ENCODE assay signal across 1 cellular context in genomic region chr10:13299437-13300287, GRCh38.
TF ChIP-seq lines count a peak whose summit lies in the region.

Gene PHYH (minus strand): TSS chr10:13300064. CDS start chr10:13300042, 22 bp downstream.

TF ChIP-seq in HEK293, 187 proteins besides CTCF, POLR2A, EP300 and RAD21 (continued from another document and continues in another):
- TF ChIP-seq ZNF701 (tag by site-specific recombination; IDR thresholded peaks at IDR 0.05) (no peak), KLF16 (tag by site-specific recombination; IDR thresholded peaks at IDR 0.05) (no peak), RBAK (tag by site-specific recombination; IDR thresholded peaks at IDR 0.05) (no peak), ZNF138 (tag by site-specific recombination; IDR thresholded peaks at IDR 0.05; ENCODE audit: borderline replicate concordance) (no peak), SP2 (tag by site-specific recombination; IDR thresholded peaks at IDR 0.05) (peak; percentile 80), ZNF544 (tag by site-specific recombination; IDR thresholded peaks at IDR 0.05) (no peak), ZNF280C (tag by site-specific recombination; IDR thresholded peaks at IDR 0.05) (no peak), ZNF221 (tag by site-specific recombination; IDR thresholded peaks at IDR 0.05; ENCODE audit: borderline replicate concordance) (no peak), INSM2 (tag by site-specific recombination; IDR thresholded peaks at IDR 0.05) (0 out of 2 replicates have a peak, but pooled peaks have one; percentile 17), ZNF513 (tag by site-specific recombination; IDR thresholded peaks at IDR 0.05) (no peak), ZNF398 (tag by site-specific recombination; IDR thresholded peaks at IDR 0.05) (no peak), ZNF555 (tag by site-specific recombination; conservative IDR thresholded peaks at IDR 0.05) (no peak), ZNF433 (tag by site-specific recombination; IDR thresholded peaks at IDR 0.05; ENCODE audit: low read depth) (no peak), ZNF112 (tag by site-specific recombination; IDR thresholded peaks at IDR 0.05) (no peak), ZNF76 (tag by site-specific recombination; IDR thresholded peaks at IDR 0.05; ENCODE audit: borderline replicate concordance, low read depth) (no peak), ZNF658 (tag by site-specific recombination; IDR thresholded peaks at IDR 0.05) (no peak), GLI2 (tag by site-specific recombination; IDR thresholded peaks at IDR 0.05; ENCODE audit: borderline replicate concordance, low read depth) (no peak), ZNF416 (tag by site-specific recombination; IDR thresholded peaks at IDR 0.05) (no peak), ZNF354C (tag by site-specific recombination; IDR thresholded peaks at IDR 0.05; ENCODE audit: borderline replicate concordance, low read depth) (no peak), ZNF548 (tag by site-specific recombination; IDR thresholded peaks at IDR 0.05) (no peak), ZNF530 (tag by site-specific recombination; IDR thresholded peaks at IDR 0.05; ENCODE audit: low read depth) (no peak), ZSCAN30 (tag by site-specific recombination; IDR thresholded peaks at IDR 0.05) (peak; percentile 76), GLI4 (tag by site-specific recombination; IDR thresholded peaks at IDR 0.05) (no peak), ZNF660 (tag by site-specific recombination; IDR thresholded peaks at IDR 0.05) (peak; percentile 91), ZNF133 (tag by site-specific recombination; IDR thresholded peaks at IDR 0.05) (no peak), ZNF426 (tag by site-specific recombination; IDR thresholded peaks at IDR 0.05) (no peak), ZNF692 (tag by site-specific recombination; IDR thresholded peaks at IDR 0.05) (peak; percentile 72), ZNF366 (tag by site-specific recombination; conservative IDR thresholded peaks at IDR 0.05) (no peak), ZNF10 (tag by site-specific recombination; IDR thresholded peaks at IDR 0.05) (no peak), MEIS1 (CRISPR knock-in tag; IDR thresholded peaks at IDR 0.05; ENCODE audit: borderline replicate concordance) (no peak), ZSCAN16 (tag by site-specific recombination; IDR thresholded peaks at IDR 0.05) (no peak), ZBTB11 (tag by site-specific recombination; conservative IDR thresholded peaks at IDR 0.05; ENCODE audit: low read depth) (peak; percentile 43; the same call in 1 of the 2 replicates)
- TF ChIP-seq, protein P1, sequence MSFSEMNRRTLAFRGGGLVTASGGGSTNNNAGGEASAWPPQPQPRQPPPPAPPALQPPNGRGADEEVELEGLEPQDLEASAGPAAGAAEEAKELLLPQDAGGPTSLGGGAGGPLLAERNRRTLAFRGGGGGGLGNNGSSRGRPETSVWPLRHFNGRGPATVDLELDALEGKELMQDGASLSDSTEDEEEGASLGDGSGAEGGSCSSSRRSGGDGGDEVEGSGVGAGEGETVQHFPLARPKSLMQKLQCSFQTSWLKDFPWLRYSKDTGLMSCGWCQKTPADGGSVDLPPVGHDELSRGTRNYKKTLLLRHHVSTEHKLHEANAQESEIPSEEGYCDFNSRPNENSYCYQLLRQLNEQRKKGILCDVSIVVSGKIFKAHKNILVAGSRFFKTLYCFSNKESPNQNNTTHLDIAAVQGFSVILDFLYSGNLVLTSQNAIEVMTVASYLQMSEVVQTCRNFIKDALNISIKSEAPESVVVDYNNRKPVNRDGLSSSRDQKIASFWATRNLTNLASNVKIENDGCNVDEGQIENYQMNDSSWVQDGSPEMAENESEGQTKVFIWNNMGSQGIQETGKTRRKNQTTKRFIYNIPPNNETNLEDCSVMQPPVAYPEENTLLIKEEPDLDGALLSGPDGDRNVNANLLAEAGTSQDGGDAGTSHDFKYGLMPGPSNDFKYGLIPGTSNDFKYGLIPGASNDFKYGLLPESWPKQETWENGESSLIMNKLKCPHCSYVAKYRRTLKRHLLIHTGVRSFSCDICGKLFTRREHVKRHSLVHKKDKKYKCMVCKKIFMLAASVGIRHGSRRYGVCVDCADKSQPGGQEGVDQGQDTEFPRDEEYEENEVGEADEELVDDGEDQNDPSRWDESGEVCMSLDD (tag by site-specific recombination; IDR thresholded peaks at IDR 0.05), result no peak
- TF ChIP-seq, protein P2, sequence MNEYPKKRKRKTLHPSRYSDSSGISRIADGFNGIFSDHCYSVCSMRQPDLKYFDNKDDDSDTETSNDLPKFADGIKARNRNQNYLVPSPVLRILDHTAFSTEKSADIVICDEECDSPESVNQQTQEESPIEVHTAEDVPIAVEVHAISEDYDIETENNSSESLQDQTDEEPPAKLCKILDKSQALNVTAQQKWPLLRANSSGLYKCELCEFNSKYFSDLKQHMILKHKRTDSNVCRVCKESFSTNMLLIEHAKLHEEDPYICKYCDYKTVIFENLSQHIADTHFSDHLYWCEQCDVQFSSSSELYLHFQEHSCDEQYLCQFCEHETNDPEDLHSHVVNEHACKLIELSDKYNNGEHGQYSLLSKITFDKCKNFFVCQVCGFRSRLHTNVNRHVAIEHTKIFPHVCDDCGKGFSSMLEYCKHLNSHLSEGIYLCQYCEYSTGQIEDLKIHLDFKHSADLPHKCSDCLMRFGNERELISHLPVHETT (tag by site-specific recombination; IDR thresholded peaks at IDR 0.05), result no peak
- TF ChIP-seq, protein P3, sequence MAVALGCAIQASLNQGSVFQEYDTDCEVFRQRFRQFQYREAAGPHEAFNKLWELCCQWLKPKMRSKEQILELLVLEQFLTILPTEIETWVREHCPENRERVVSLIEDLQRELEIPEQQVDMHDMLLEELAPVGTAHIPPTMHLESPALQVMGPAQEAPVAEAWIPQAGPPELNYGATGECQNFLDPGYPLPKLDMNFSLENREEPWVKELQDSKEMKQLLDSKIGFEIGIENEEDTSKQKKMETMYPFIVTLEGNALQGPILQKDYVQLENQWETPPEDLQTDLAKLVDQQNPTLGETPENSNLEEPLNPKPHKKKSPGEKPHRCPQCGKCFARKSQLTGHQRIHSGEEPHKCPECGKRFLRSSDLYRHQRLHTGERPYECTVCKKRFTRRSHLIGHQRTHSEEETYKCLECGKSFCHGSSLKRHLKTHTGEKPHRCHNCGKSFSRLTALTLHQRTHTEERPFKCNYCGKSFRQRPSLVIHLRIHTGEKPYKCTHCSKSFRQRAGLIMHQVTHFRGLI (tag by site-specific recombination; IDR thresholded peaks at IDR 0.05), result no peak
- TF ChIP-seq, protein P4, sequence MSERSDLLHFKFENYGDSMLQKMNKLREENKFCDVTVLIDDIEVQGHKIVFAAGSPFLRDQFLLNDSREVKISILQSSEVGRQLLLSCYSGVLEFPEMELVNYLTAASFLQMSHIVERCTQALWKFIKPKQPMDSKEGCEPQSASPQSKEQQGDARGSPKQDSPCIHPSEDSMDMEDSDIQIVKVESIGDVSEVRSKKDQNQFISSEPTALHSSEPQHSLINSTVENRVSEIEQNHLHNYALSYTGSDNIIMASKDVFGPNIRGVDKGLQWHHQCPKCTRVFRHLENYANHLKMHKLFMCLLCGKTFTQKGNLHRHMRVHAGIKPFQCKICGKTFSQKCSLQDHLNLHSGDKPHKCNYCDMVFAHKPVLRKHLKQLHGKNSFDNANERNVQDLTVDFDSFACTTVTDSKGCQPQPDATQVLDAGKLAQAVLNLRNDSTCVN (tag by site-specific recombination; optimal IDR thresholded peaks at IDR 0.05), result peak; percentile 82
